ENCODE assay signal across 1 cellular context in the genomic region with DNA sequence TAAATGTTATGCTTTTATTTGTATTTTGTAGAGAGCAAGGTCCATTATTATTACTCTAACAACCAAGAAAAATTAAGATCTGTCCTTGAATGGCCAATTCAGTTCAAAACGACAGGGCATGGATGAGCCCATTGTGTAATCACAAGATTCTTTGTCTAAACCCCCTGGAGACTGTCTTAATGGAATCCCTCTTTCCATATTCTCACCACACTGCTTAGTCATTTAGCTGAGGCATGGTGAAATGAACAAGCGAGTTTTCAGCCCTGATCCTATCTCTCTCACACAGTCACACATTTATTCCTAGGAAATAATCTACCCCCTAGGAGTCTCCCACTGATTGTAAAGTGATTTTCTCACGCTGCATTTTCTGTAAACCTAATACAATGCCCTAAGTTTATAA.
TF ChIP-seq lines count a peak whose summit lies in the region.

No MANE protein-coding gene starts in this region.

TF ChIP-seq in GM23338, 12 proteins besides CTCF, POLR2A, EP300 and RAD21:
- TF ChIP-seq, protein P1, sequence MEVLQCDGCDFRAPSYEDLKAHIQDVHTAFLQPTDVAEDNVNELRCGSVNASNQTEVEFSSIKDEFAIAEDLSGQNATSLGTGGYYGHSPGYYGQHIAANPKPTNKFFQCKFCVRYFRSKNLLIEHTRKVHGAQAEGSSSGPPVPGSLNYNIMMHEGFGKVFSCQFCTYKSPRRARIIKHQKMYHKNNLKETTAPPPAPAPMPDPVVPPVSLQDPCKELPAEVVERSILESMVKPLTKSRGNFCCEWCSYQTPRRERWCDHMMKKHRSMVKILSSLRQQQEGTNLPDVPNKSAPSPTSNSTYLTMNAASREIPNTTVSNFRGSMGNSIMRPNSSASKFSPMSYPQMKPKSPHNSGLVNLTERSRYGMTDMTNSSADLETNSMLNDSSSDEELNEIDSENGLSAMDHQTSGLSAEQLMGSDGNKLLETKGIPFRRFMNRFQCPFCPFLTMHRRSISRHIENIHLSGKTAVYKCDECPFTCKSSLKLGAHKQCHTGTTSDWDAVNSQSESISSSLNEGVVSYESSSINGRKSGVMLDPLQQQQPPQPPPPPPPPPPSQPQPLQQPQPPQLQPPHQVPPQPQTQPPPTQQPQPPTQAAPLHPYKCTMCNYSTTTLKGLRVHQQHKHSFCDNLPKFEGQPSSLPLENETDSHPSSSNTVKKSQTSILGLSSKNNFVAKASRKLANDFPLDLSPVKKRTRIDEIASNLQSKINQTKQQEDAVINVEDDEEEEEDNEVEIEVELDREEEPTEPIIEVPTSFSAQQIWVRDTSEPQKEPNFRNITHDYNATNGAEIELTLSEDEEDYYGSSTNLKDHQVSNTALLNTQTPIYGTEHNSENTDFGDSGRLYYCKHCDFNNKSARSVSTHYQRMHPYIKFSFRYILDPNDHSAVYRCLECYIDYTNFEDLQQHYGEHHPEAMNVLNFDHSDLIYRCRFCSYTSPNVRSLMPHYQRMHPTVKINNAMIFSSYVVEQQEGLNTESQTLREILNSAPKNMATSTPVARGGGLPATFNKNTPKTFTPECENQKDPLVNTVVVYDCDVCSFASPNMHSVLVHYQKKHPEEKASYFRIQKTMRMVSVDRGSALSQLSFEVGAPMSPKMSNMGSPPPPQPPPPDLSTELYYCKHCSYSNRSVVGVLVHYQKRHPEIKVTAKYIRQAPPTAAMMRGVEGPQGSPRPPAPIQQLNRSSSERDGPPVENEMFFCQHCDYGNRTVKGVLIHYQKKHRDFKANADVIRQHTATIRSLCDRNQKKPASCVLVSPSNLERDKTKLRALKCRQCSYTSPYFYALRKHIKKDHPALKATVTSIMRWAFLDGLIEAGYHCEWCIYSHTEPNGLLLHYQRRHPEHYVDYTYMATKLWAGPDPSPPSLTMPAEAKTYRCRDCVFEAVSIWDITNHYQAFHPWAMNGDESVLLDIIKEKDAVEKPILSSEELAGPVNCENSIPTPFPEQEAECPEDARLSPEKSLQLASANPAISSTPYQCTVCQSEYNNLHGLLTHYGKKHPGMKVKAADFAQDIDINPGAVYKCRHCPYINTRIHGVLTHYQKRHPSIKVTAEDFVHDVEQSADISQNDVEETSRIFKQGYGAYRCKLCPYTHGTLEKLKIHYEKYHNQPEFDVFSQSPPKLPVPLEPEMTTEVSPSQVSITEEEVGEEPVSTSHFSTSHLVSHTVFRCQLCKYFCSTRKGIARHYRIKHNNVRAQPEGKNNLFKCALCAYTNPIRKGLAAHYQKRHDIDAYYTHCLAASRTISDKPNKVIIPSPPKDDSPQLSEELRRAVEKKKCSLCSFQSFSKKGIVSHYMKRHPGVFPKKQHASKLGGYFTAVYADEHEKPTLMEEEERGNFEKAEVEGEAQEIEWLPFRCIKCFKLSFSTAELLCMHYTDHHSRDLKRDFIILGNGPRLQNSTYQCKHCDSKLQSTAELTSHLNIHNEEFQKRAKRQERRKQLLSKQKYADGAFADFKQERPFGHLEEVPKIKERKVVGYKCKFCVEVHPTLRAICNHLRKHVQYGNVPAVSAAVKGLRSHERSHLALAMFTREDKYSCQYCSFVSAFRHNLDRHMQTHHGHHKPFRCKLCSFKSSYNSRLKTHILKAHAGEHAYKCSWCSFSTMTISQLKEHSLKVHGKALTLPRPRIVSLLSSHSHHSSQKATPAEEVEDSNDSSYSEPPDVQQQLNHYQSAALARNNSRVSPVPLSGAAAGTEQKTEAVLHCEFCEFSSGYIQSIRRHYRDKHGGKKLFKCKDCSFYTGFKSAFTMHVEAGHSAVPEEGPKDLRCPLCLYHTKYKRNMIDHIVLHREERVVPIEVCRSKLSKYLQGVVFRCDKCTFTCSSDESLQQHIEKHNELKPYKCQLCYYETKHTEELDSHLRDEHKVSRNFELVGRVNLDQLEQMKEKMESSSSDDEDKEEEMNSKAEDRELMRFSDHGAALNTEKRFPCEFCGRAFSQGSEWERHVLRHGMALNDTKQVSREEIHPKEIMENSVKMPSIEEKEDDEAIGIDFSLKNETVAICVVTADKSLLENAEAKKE (CRISPR knock-in tag; IDR thresholded peaks at IDR 0.05): no peak
- no peak for TF ChIP-seq EZH2 (IDR thresholded peaks at IDR 0.05; ENCODE audit: low read depth, unreplicated experiment)
- no peak for TF ChIP-seq JUNB (IDR thresholded peaks at IDR 0.05; ENCODE audit: unreplicated experiment)
